20 cellular contexts compared by ENCODE assay signal in genomic region chr12:132130690-132131089, GRCh38.
"Had no signal": no experiment of that assay in that cellular context is flagged by ENCODE, and none has a peak within 500 bp of the region (broad histone marks: within the 10 kb centered on the region; RNA-seq: fewer than 3 reads in every experiment).

No MANE protein-coding gene starts in this region.

- ATAC-seq: gastrocnemius medialis; left lobe of liver; naive thymus-derived CD4-positive, alpha-beta T cell; sciatic nerve; stimulated activated effector memory CD8-positive, alpha-beta T cell treated with anti-CD3 and anti-CD28 coated beads, Interleukin-12 subunit alpha, Interleukin-12 subunit beta, amount 100 ng/mL, for 72 hours; stimulated activated naive CD8-positive, alpha-beta T cell treated with anti-CD3 and anti-CD28 coated beads, Interleukin-15, Interleukin-2, amounts not matched to agents 100 U/mL and 50 U/mL, for 24 hours had no signal

- H3K9me3 ChIP-seq: gastrocnemius medialis, ovary, testis, tibial artery had no signal

- H3K79me2 ChIP-seq: hepatocyte had no signal

- H3K36me3 ChIP-seq: ovary had no signal

- FAIRE-seq: kidney, urothelium cell line had no signal

- H3K27ac ChIP-seq: gastrocnemius medialis, hepatocyte, ovary, testis, tibial artery had no signal

- H2AFZ ChIP-seq: hepatocyte had no signal

- H3K4me2 ChIP-seq: hepatocyte had no signal

- H3K27me3 ChIP-seq: gastrocnemius medialis, hepatocyte, ovary, testis, tibial artery had no signal

- H3K4me1 ChIP-seq: gastrocnemius medialis, testis, tibial artery had no signal

- H3K4me3 ChIP-seq: gastrocnemius medialis, hepatocyte, ovary, testis, tibial artery had no signal

- DNase-seq: cortex of kidney; gastrocnemius medialis; kidney; mesenchymal stem cell; midbrain; naive thymus-derived CD4-positive, alpha-beta T cell; occipital lobe; ovary; retina; stimulated activated CD4-positive, alpha-beta T cell treated with anti-CD3 and anti-CD28 coated beads, Interleukin-2, amount 100 ng/mL, for 24 hours; stimulated activated CD4-positive, alpha-beta T cell treated with anti-CD3 and anti-CD28 coated beads, Interleukin-4, amount 100 ng/mL, for 24 hours; stimulated activated naive CD8-positive, alpha-beta T cell treated with anti-CD3 and anti-CD28 coated beads, Interleukin-15, Interleukin-2, amounts not matched to agents 100 U/mL and 50 U/mL, for 24 hours; substantia nigra had no signal
